Comparison of ENCODE assay signal across 26 cellular contexts in the genomic region with DNA sequence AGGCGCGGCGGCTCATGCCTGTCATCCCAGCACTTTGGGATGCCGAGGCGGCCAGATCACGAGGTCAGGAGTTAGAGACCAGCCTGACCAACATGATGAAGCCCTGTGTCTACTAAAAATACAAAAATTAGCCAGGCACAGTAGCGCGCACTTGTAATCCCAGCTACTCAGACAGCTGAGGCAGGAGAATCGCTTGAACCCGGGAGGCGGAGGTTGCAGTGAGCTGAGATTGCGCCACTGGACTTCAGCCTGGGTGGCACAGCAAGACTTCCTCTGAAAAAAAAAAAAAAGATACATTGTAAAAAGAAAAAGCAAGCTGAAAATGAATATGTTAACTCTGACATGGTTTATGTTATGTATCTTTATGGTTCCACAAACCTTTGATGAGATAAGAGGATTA. TPM values are rescaled to one million over a fixed set of nuclear protein-coding genes. Genes with fewer than 3 reads are reported as not detected.
"Had no signal": no experiment of that assay in that cellular context is flagged by ENCODE, and none has a peak within 500 bp of the region (broad histone marks: within the 10 kb centered on the region; RNA-seq: fewer than 3 reads in every experiment).

No MANE protein-coding gene starts in this region.

- H3K27me3 ChIP-seq: Peyer's patch had no signal

- H3K4me3 ChIP-seq: K562, PC-9, Peyer's patch, SJCRH30 had no signal

- H3K4me2 ChIP-seq: KMS-11, PC-9 had no signal

- H2AFZ ChIP-seq: PC-9 had no signal

- ATAC-seq: K562, Right ventricle myocardium inferior, SK-N-SH treated with all-trans-retinoic acid at 6 μM for 48 hours had no signal

- DNase-seq: Kasumi-1, MM.1S, NCI-H1105, NCI-H1417, NCI-H1436 treated with DMSO at 0.1 percent for 48 hours, NCI-H1694, NCI-H187 treated with DMSO at 0.1 percent for 48 hours, NCI-H2029 treated with DMSO at 0.1 percent for 48 hours, NCI-H2107, NCI-H2227 treated with DMSO at 0.1 percent for 48 hours, NCI-H446, NCI-H510A, NCI-H524 treated with DMSO at 0.1 percent for 48 hours, NCI-H69, NCI-H774, OCI-M1, PC-9, SHP77 treated with DMSO at 0.1 percent for 48 hours, SJCRH30 had no signal

- H3K9me3 ChIP-seq: Peyer's patch, SJCRH30 had no signal

- FAIRE-seq: K562 had no signal

- H3K27ac ChIP-seq: KMS-11, PC-9, Peyer's patch, SJCRH30 had no signal

- H3K9ac ChIP-seq: KMS-11 had no signal

- H3K4me1 ChIP-seq: SJCRH30 had no signal

- H3K36me3 ChIP-seq: Peyer's patch, SJCRH30 had no signal

RNA-seq across cellular contexts. Expression of a gene that starts 33.6 kb away (rescaled TPM):
- total RNA-seq: HT1080, M059J, SJCRH30 had no signal
